8 cellular contexts compared by ENCODE assay signal in genomic region chr21:29072873-29073221, GRCh38. TPM values are rescaled to one million over a fixed set of nuclear protein-coding genes. Genes with fewer than 3 reads are reported as not detected.
DNase-seq lines count a peak whose midpoint lies in the region; ATAC-seq lines count a peak whose summit lies in the region.

No MANE protein-coding gene starts in this region.

- no peaks in the 10 kb centered on the region for H3K9me3 ChIP-seq in NT2/D1 (ENCODE audit: insufficient read depth, low read length)
- H3K9me3 ChIP-seq in effector memory CD4-positive, alpha-beta T cell (ENCODE audit: control insufficient read depth, low read length): no peaks in the 10 kb centered on the region
- no peaks in the 10 kb centered on the region for H3K9me3 ChIP-seq in muscle layer of duodenum (ENCODE audit: control insufficient read depth in 1 of 2, low read length in 2 of 2)

- no peak for DNase-seq in activated T-cell treated with anti-CD3 and anti-CD28 coated beads, Interleukin-2, amount 50 U/mL, for 72 hours
- no peak for DNase-seq in activated T-cell treated with anti-CD3 and anti-CD28 coated beads for 4 hours
- no peak for DNase-seq in NT2/D1 (ENCODE audit: low read depth, low spot score)
- no peak for DNase-seq in effector memory CD4-positive, alpha-beta T cell
- no peak for DNase-seq in NCI-H226
- DNase-seq in H4 (ENCODE audit: low spot score): no peak
- no peak for DNase-seq in COR-L47 (lab: John Stamatoyannopoulos, UW)

- peaks cover 42% of the 10 kb centered on the region for H3K4me1 Mint-ChIP-seq in activated T-cell treated with anti-CD3 and anti-CD28 coated beads, Interleukin-2, amount 50 U/mL, for 72 hours (ENCODE audit: low read depth)

- peaks cover 13 to 21% of the 10 kb centered on the region in 2 donors for H3K36me3 Mint-ChIP-seq in activated T-cell treated with anti-CD3 and anti-CD28 coated beads, Interleukin-2, amount 50 U/mL, for 72 hours (ENCODE audit: insufficient read depth in 2 of 2)

- no peaks in the 10 kb centered on the region for H3K4me1 ChIP-seq in NT2/D1 (ENCODE audit: insufficient read depth, insufficient read length)
- peaks cover 18% of the 10 kb centered on the region for H3K4me1 ChIP-seq in effector memory CD4-positive, alpha-beta T cell (ENCODE audit: control insufficient read depth, insufficient read depth, low read length, poor library complexity, severe bottlenecking)
- peaks cover 12 to 18% of the 10 kb centered on the region in 2 donors for H3K4me1 ChIP-seq in muscle layer of duodenum (ENCODE audit: control insufficient read depth in 1 of 2, insufficient read depth in 2 of 2, low read length in 2 of 2)

- H3K9ac ChIP-seq in NT2/D1 (ENCODE audit: insufficient read length, low read depth): peak overlapping the region; percentile 100

- peaks cover 42% of the 10 kb centered on the region for H3K36me3 ChIP-seq in NT2/D1 (ENCODE audit: insufficient read depth, insufficient read length, low read length)
- peaks cover 17% of the 10 kb centered on the region for H3K36me3 ChIP-seq in effector memory CD4-positive, alpha-beta T cell (ENCODE audit: control insufficient read depth, insufficient read depth, low read length)
- peaks cover 4 to 8% of the 10 kb centered on the region in 2 donors for H3K36me3 ChIP-seq in muscle layer of duodenum (ENCODE audit: control insufficient read depth in 1 of 2, insufficient read depth in 2 of 2, low read length in 2 of 2)

- H3K27me3 Mint-ChIP-seq in activated T-cell treated with anti-CD3 and anti-CD28 coated beads, Interleukin-2, amount 50 U/mL, for 72 hours (ENCODE audit: low read depth): no peaks in the 10 kb centered on the region

- peak overlapping the region; percentile 89 for H3K27ac ChIP-seq in effector memory CD4-positive, alpha-beta T cell (ENCODE audit: insufficient read depth, low read length, poor library complexity, severe bottlenecking)
- peak overlapping the region; percentile 98 for H3K27ac ChIP-seq in muscle layer of duodenum (ENCODE audit: low read length)

- peak overlapping the region; percentile 99 to 100 for H3K4me3 Mint-ChIP-seq in activated T-cell treated with anti-CD3 and anti-CD28 coated beads, Interleukin-2, amount 50 U/mL, for 72 hours

- H3K27me3 ChIP-seq in NT2/D1 (ENCODE audit: insufficient read depth, insufficient read length) (no peaks in the 10 kb centered on the region), muscle layer of duodenum (ENCODE audit: low read depth, low read length) (no peaks in the 10 kb centered on the region)
- H3K27me3 ChIP-seq in effector memory CD4-positive, alpha-beta T cell (replicated peaks; ENCODE audit: control insufficient read depth, insufficient read depth, low read length, poor library complexity, severe bottlenecking): no peaks in the 10 kb centered on the region

- H3K9me3 Mint-ChIP-seq in activated T-cell treated with anti-CD3 and anti-CD28 coated beads, Interleukin-2, amount 50 U/mL, for 72 hours: no peaks in the 10 kb centered on the region

- peak overlapping the region; percentile 100 for H3K27ac Mint-ChIP-seq in activated T-cell treated with anti-CD3 and anti-CD28 coated beads, Interleukin-2, amount 50 U/mL, for 72 hours

- ATAC-seq in activated T-cell treated with anti-CD3 and anti-CD28 coated beads, Interleukin-2, amount 50 U/mL, for 72 hours (replicated peaks in 1 of 2): no peak

- peak overlapping the region; percentile 96 for H3K4me3 ChIP-seq in NT2/D1 (ENCODE audit: insufficient read length, low read depth)
- H3K4me3 ChIP-seq in effector memory CD4-positive, alpha-beta T cell (ENCODE audit: insufficient read depth, low read depth, low read length, poor library complexity, severe bottlenecking): peak overlapping the region; percentile 90
- peak overlapping the region; percentile 82 to 95 for H3K4me3 ChIP-seq in muscle layer of duodenum (ENCODE audit: low read depth in 1 of 2, low read length in 2 of 2)

RNA-seq across cellular contexts. Expression of gene CCT8, which starts 0.6 kb away (rescaled TPM):
- total RNA-seq in activated T-cell treated with anti-CD3 and anti-CD28 coated beads, Interleukin-2, amount 50 U/mL, for 72 hours: 100 to 1,000 TPM; 285 to 355 TPM
- total RNA-seq in H4 (2014; rRNA removed; shearing (Covaris generic)): 334 and 412 TPM in 2 replicates

RNA-seq across cellular contexts. Expression of gene USP16, which starts 48.4 kb away (rescaled TPM):
- total RNA-seq in activated T-cell treated with anti-CD3 and anti-CD28 coated beads, Interleukin-2, amount 50 U/mL, for 72 hours: 10 to 100 TPM; 46.4 to 47.0 TPM
- total RNA-seq in H4 (2014; rRNA removed; shearing (Covaris generic)): 43.6 and 45.7 TPM in 2 replicates

RNA-seq across cellular contexts. Expression of gene RWDD2B, which starts 53.7 kb away (rescaled TPM):
- 10 to 100 TPM; 17.9 to 18.5 TPM for total RNA-seq in activated T-cell treated with anti-CD3 and anti-CD28 coated beads, Interleukin-2, amount 50 U/mL, for 72 hours
- total RNA-seq in H4 (2014; rRNA removed; shearing (Covaris generic)): 8.8 and 8.9 TPM in 2 replicates

RNA-seq across cellular contexts. Expression of gene MAP3K7CL, which starts 57.6 kb away (rescaled TPM):
- 10 to 100 TPM in 1 of 2 donors, 1 to 10 TPM in 1; 9.6 to 10.3 TPM for total RNA-seq in activated T-cell treated with anti-CD3 and anti-CD28 coated beads, Interleukin-2, amount 50 U/mL, for 72 hours
- 2.9 and 4.0 TPM in 2 replicates for total RNA-seq in H4 (2014; rRNA removed; shearing (Covaris generic))
